ENCODE assay signal across 11 cellular contexts in genomic region chr20:54476336-54476928, GRCh38. TPM values are rescaled to one million over a fixed set of nuclear protein-coding genes. Genes with fewer than 3 reads are reported as not detected.
A peak's percentile ranks its signal among the peaks of the same experiment; 100 is the strongest.
DNase-seq lines count a peak whose midpoint lies in the region; ATAC-seq and TF ChIP-seq lines count a peak whose summit lies in the region.
"Had no signal": no experiment of that assay in that cellular context is flagged by ENCODE, and none has a peak within 500 bp of the region (broad histone marks: within the 10 kb centered on the region; RNA-seq: fewer than 3 reads in every experiment).

No MANE protein-coding gene starts in this region.

- DNase-seq in T-helper 1 cell = no peak
- DNase-seq in choroid plexus epithelial cell (ENCODE audit: low read depth) = no peak
- no peak for DNase-seq in mesothelial cell of epicardium (ENCODE audit: low spot score in 2 of 2, unreplicated experiment in 2 of 2)
- no peak for DNase-seq in thoracic aorta (ENCODE audit: low spot score)
- no peak for DNase-seq in NCI-H2029 treated with DMSO at 0.1 percent for 48 hours (lab: John Stamatoyannopoulos, UW)
- no peak for DNase-seq in NCI-H2029 (lab: John Stamatoyannopoulos, UW)
- DNase-seq in inferior parietal cortex (ENCODE audit: extremely low spot score) = no peak
- DNase-seq: ACHN had no signal

- peak overlapping the region; percentile 62 to 64 for H3K27ac ChIP-seq in thoracic aorta
- H3K27ac ChIP-seq: HL-60 had no signal

- peaks cover 3 to 18% of the 10 kb centered on the region in 2 donors for H3K4me1 ChIP-seq in thoracic aorta (ENCODE audit: control insufficient read depth in 1 of 2, low read depth in 2 of 2)

- H3K4me1 Mint-ChIP-seq in T-helper 1 cell treated with Interleukin-12 subunit alpha and Interleukin-12 subunit beta and Interleukin-4 antibody, amounts not matched to agents 30 μg/mL and 1 μg/mL, for 36 hours (ENCODE audit: low read depth) = peaks cover 23% of the 10 kb centered on the region
- peaks cover 22% of the 10 kb centered on the region for H3K4me1 Mint-ChIP-seq in mesothelial cell of epicardium

- no peaks in the 10 kb centered on the region for H3K27me3 ChIP-seq in thoracic aorta (replicated peaks; ENCODE audit: insufficient read depth)

- no peak overlapping the region for H3K27ac Mint-ChIP-seq in T-helper 1 cell treated with Interleukin-12 subunit alpha and Interleukin-12 subunit beta and Interleukin-4 antibody, amounts not matched to agents 30 μg/mL and 1 μg/mL, for 36 hours
- peak overlapping the region; percentile 77 for H3K27ac Mint-ChIP-seq in mesothelial cell of epicardium
- H3K27ac Mint-ChIP-seq: stimulated activated memory B cell treated with anti-CD40 and anti-IgM and Interleukin-4, amounts not matched to agents 10 μg/mL and 1 μg/mL and 100 μg/mL, for 72 hours had no signal

- no peak for ATAC-seq in thoracic aorta (ENCODE audit: insufficient number of reproducible peaks, low FRiP score, low read depth)
- ATAC-seq: stimulated activated memory B cell treated with anti-CD40 and anti-IgM and Interleukin-4, amounts not matched to agents 10 μg/mL and 1 μg/mL and 100 μg/mL, for 72 hours had no signal

- H3K9me3 ChIP-seq in thoracic aorta = no peaks in the 10 kb centered on the region

- TF ChIP-seq CTCF in choroid plexus epithelial cell (conservative IDR thresholded peaks at IDR 0.05; ENCODE audit: low read depth, low read length) (no peak), mesothelial cell of epicardium (IDR thresholded peaks at IDR 0.05; ENCODE audit: unreplicated experiment) (no peak), thoracic aorta (IDR thresholded peaks at IDR 0.05) (no peak)

- peak overlapping the region; percentile 60 for H3K4me3 ChIP-seq in choroid plexus epithelial cell (ENCODE audit: low read depth, low read length)
- H3K4me3 ChIP-seq in thoracic aorta = peak overlapping the region; percentile 84

- H3K4me3 Mint-ChIP-seq in T-helper 1 cell treated with Interleukin-12 subunit alpha and Interleukin-12 subunit beta and Interleukin-4 antibody, amounts not matched to agents 30 μg/mL and 1 μg/mL, for 36 hours = peak overlapping the region; percentile 70
- peak overlapping the region; percentile 86 for H3K4me3 Mint-ChIP-seq in mesothelial cell of epicardium
- H3K4me3 Mint-ChIP-seq: stimulated activated memory B cell treated with anti-CD40 and anti-IgM and Interleukin-4, amounts not matched to agents 10 μg/mL and 1 μg/mL and 100 μg/mL, for 72 hours had no signal

- H3K36me3 Mint-ChIP-seq in T-helper 1 cell treated with Interleukin-12 subunit alpha and Interleukin-12 subunit beta and Interleukin-4 antibody, amounts not matched to agents 30 μg/mL and 1 μg/mL, for 36 hours (ENCODE audit: low read depth) = no peaks in the 10 kb centered on the region
- no peaks in the 10 kb centered on the region for H3K36me3 Mint-ChIP-seq in mesothelial cell of epicardium
- H3K36me3 Mint-ChIP-seq: stimulated activated memory B cell treated with anti-CD40 and anti-IgM and Interleukin-4, amounts not matched to agents 10 μg/mL and 1 μg/mL and 100 μg/mL, for 72 hours had no signal

- H3K27me3 Mint-ChIP-seq in T-helper 1 cell treated with Interleukin-12 subunit alpha and Interleukin-12 subunit beta and Interleukin-4 antibody, amounts not matched to agents 30 μg/mL and 1 μg/mL, for 36 hours (ENCODE audit: low read depth) = peaks cover 40% of the 10 kb centered on the region
- peaks cover 50% of the 10 kb centered on the region for H3K27me3 Mint-ChIP-seq in mesothelial cell of epicardium (ENCODE audit: low read depth)

- no peaks in the 10 kb centered on the region for H3K9me3 Mint-ChIP-seq in T-helper 1 cell treated with Interleukin-12 subunit alpha and Interleukin-12 subunit beta and Interleukin-4 antibody, amounts not matched to agents 30 μg/mL and 1 μg/mL, for 36 hours
- H3K9me3 Mint-ChIP-seq in mesothelial cell of epicardium = no peaks in the 10 kb centered on the region

- H3K36me3 ChIP-seq in thoracic aorta = no peaks in the 10 kb centered on the region

RNA-seq across cellular contexts. Expression of gene DOK5, which starts 1.0 kb away (rescaled TPM):
- 3.3 to 3.7 TPM (median 3.7 TPM) in 3 replicates for total RNA-seq in mesothelial cell of epicardium
- 10 to 100 TPM in 1 of 2 donors, 1 to 10 TPM in 1; 8.3 to 21.7 TPM for total RNA-seq in thoracic aorta
